Comparison of ENCODE assay signal across 16 cellular contexts in the genomic region with DNA sequence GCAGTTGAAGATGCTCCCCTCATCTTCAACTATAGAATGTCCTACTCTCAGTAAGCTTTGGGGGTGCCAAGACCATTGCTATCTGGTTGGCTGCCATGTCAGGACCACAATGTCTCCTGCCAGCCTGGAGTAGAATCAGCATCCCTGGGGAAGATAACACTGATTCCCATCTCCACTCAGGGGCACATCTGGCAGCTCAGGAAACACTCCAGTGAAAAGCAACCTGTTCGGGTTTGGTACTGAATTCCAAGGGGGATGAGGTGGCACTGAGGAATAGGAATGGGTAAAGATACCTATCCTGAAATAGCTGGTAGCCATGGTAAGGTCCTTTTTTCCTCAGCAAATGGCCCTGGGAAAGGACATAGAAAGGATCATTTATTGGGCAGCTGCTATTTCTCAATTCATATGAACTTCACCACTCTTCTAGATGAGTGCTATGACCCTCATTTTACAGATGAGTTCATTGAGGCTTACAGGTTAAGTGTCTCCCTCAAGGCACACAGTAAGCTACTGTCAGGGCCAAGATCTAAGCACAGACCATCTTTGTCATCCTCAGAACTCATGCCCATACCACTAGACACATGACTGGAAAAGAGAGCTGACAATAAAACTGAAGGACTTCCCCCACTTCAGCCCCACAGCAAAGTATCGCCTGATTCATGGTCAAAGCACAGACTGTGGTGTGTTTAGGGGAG. TPM values are rescaled to one million over a fixed set of nuclear protein-coding genes. Genes with fewer than 3 reads are reported as not detected.
DNase-seq lines count a peak whose midpoint lies in the region; ATAC-seq, FAIRE-seq and TF ChIP-seq lines count a peak whose summit lies in the region.
"Had no signal": no experiment of that assay in that cellular context is flagged by ENCODE, and none has a peak within 500 bp of the region (broad histone marks: within the 10 kb centered on the region; RNA-seq: fewer than 3 reads in every experiment).

No MANE protein-coding gene starts in this region.

- no peak overlapping the region for H3K14ac ChIP-seq in neuronal stem cell (ENCODE audit: low read length)

- no peak overlapping the region for H2BK12ac ChIP-seq in neuronal stem cell (ENCODE audit: low read length)

- no peaks in the 10 kb centered on the region for H3K36me3 ChIP-seq in breast epithelium
- peaks cover 5 to 28% of the 10 kb centered on the region in 2 donors for H3K36me3 ChIP-seq in neuronal stem cell (replicated peaks in 1 of 2; ENCODE audit: control insufficient read depth in 2 of 2, insufficient read depth in 2 of 2, low read length in 2 of 2)

- H3K27me3 ChIP-seq in breast epithelium (no peaks in the 10 kb centered on the region), neuronal stem cell (ENCODE audit: control insufficient read depth in 3 of 3, insufficient read depth in 3 of 3, low read depth in 1 of 3, low read length in 3 of 3) (no peaks in the 10 kb centered on the region)
- H3K27me3 ChIP-seq: spleen had no signal

- no peak overlapping the region for H4K8ac ChIP-seq in neuronal stem cell (ENCODE audit: low read depth, low read length)

- H3K27ac ChIP-seq in breast epithelium, result peak overlapping the region; percentile 50 to 54
- H3K27ac ChIP-seq in neuronal stem cell (replicated peaks; ENCODE audit: low read length), result no peak overlapping the region
- H3K27ac ChIP-seq: VCaP had no signal

- H3K23ac ChIP-seq in neuronal stem cell (ENCODE audit: low read depth, low read length, poor library complexity), result peak overlapping the region; percentile 6

- H2BK120ac ChIP-seq in neuronal stem cell (ENCODE audit: low read depth, low read length), result no peak overlapping the region

- H3K4ac ChIP-seq in neuronal stem cell (ENCODE audit: low read length), result no peak overlapping the region

- no peak overlapping the region for H3K4me3 Mint-ChIP-seq in activated naive CD4-positive, alpha-beta T cell treated with anti-CD3 and anti-CD28 coated beads, Interleukin-2, amount 50 U/mL, for 24 hours

- no peak overlapping the region for H3K9ac ChIP-seq in neuronal stem cell (ENCODE audit: low read depth, low read length, poor library complexity)

- no peak overlapping the region for H4K91ac ChIP-seq in neuronal stem cell (ENCODE audit: low read depth, low read length, poor library complexity)

- no peak overlapping the region for H3K4me2 ChIP-seq in neuronal stem cell (ENCODE audit: insufficient read depth, low read length, poor library complexity, severe bottlenecking)

- H3K27me3 Mint-ChIP-seq in activated naive CD4-positive, alpha-beta T cell treated with anti-CD3 and anti-CD28 coated beads, Interleukin-2, amount 50 U/mL, for 24 hours, result no peaks in the 10 kb centered on the region

- H3K36me3 Mint-ChIP-seq in activated naive CD4-positive, alpha-beta T cell treated with anti-CD3 and anti-CD28 coated beads, Interleukin-2, amount 50 U/mL, for 24 hours, result peaks cover 10% of the 10 kb centered on the region

- H3K4me1 ChIP-seq in breast epithelium, result peaks cover 0 to 21% of the 10 kb centered on the region in 2 donors
- peaks cover 11 to 13% of the 10 kb centered on the region in 2 donors for H3K4me1 ChIP-seq in neuronal stem cell (ENCODE audit: control insufficient read depth in 2 of 2, insufficient read depth in 1 of 2, low read depth in 1 of 2, low read length in 2 of 2)

- H3K9me3 ChIP-seq in breast epithelium, result no peaks in the 10 kb centered on the region
- H3K9me3 ChIP-seq in neuronal stem cell (replicated peaks in 1 of 2; ENCODE audit: control insufficient read depth in 2 of 2, insufficient read depth in 1 of 2, low read depth in 1 of 2, low read length in 2 of 2), result no peaks in the 10 kb centered on the region
- H3K9me3 ChIP-seq: mucosa of descending colon, spleen had no signal

- no peak overlapping the region for H2BK15ac ChIP-seq in neuronal stem cell (ENCODE audit: low read length)

- no peak overlapping the region for H2BK5ac ChIP-seq in neuronal stem cell (ENCODE audit: low read length)

- TF ChIP-seq CTCF in breast epithelium (IDR thresholded peaks at IDR 0.05), result no peak

- H3K4me1 Mint-ChIP-seq in activated naive CD4-positive, alpha-beta T cell treated with anti-CD3 and anti-CD28 coated beads, Interleukin-2, amount 50 U/mL, for 24 hours, result peaks cover 17% of the 10 kb centered on the region

- no peaks in the 10 kb centered on the region for H3K9me3 Mint-ChIP-seq in activated naive CD4-positive, alpha-beta T cell treated with anti-CD3 and anti-CD28 coated beads, Interleukin-2, amount 50 U/mL, for 24 hours

- no peak for DNase-seq in activated naive CD4-positive, alpha-beta T cell treated with anti-CD3 and anti-CD28 coated beads, Interleukin-2, amount 50 U/mL, for 16 hours
- DNase-seq in breast epithelium (ENCODE audit: low spot score in 2 of 2) (no peak), neuronal stem cell (ENCODE audit: low spot score) (no peak), RCC 7860 (ENCODE audit: low spot score) (no peak), glomerular visceral epithelial cell (ENCODE audit: extremely low spot score) (no peak)
- DNase-seq: kidney glomerular epithelial cell, mucosa of descending colon, NCI-H1694 treated with DMSO at 0.1 percent for 48 hours, NCI-H510A, posterior cingulate gyrus, spleen had no signal

- H3K27ac Mint-ChIP-seq in activated naive CD4-positive, alpha-beta T cell treated with anti-CD3 and anti-CD28 coated beads, Interleukin-2, amount 50 U/mL, for 24 hours, result peak overlapping the region; percentile 8

- no peak for TF ChIP-seq POLR2A in breast epithelium (IDR thresholded peaks at IDR 0.05)

- no peak overlapping the region for H2AK5ac ChIP-seq in neuronal stem cell (ENCODE audit: low read depth, low read length)

- no peak overlapping the region for H2AFZ ChIP-seq in neuronal stem cell (ENCODE audit: low read length)

- ATAC-seq in GM18520 (IDR thresholded peaks at IDR 0.05; ENCODE audit: unreplicated experiment) (no peak), HG03097 (IDR thresholded peaks at IDR 0.05; ENCODE audit: low FRiP score, unreplicated experiment) (no peak)
- ATAC-seq: mucosa of descending colon had no signal

- H3K4me3 ChIP-seq in breast epithelium, result no peak overlapping the region
- H3K4me3 ChIP-seq in neuronal stem cell (ENCODE audit: low read length in 2 of 2), result no peak overlapping the region
- H3K4me3 ChIP-seq: mucosa of descending colon, spleen had no signal

- no peak for FAIRE-seq in RCC 7860 (lab: Jason Lieb, UNC)
- FAIRE-seq: GM18507 had no signal

- H3K18ac ChIP-seq in neuronal stem cell (ENCODE audit: low read length), result no peak overlapping the region

- intact Hi-C loops in breast epithelium (cut with DNase I; ENCODE audit: low total_unique reads), result no loop called here

- H3K79me1 ChIP-seq in neuronal stem cell (ENCODE audit: low read depth, low read length), result no peaks in the 10 kb centered on the region

- no CpG with 5 or more reads among the region's 2 CpGs for WGBS in neuronal stem cell (ENCODE audit: extremely low coverage in 2 of 2, insufficient read length in 2 of 2, insufficient replicate concordance in 1 of 2), 2 donors

RNA-seq across cellular contexts. Expression of a gene that starts 31.4 kb away (rescaled TPM):
- 100 to 1,000 TPM; 124 to 483 (median 280) TPM for total RNA-seq in breast epithelium
- polyA plus RNA-seq in neuronal stem cell (2013, experiment 1 of 2), result 47.7 TPM
- polyA plus RNA-seq in neuronal stem cell (2013, experiment 2 of 2), result 46.5 TPM

RNA-seq across cellular contexts. Expression of a gene that starts 40.7 kb away (rescaled TPM):
- total RNA-seq in breast epithelium, result 10 to 100 TPM; 15.7 to 22.5 (median 16.7) TPM
- polyA plus RNA-seq in neuronal stem cell (2013, experiment 1 of 2), result 8.9 TPM
- polyA plus RNA-seq in neuronal stem cell (2013, experiment 2 of 2), result 8.5 TPM
